In genomic region chr18:58345064-58345463, GRCh38 we compare ENCODE assay signal across 21 cellular contexts.
DNase-seq lines count a peak whose midpoint lies in the region; ATAC-seq, FAIRE-seq and TF ChIP-seq lines count a peak whose summit lies in the region.
"Had no signal": no experiment of that assay in that cellular context is flagged by ENCODE, and none has a peak within 500 bp of the region (broad histone marks: within the 10 kb centered on the region; RNA-seq: fewer than 3 reads in every experiment).

No MANE protein-coding gene starts in this region.

- H3K4me1 ChIP-seq in Panc1 (ENCODE audit: control insufficient read depth, insufficient read depth, low read length) (no peaks in the 10 kb centered on the region), iPS-18a (ENCODE audit: control insufficient read depth, low read depth, low read length) (peaks cover 57% of the 10 kb centered on the region)
- H3K4me1 ChIP-seq: esophagus squamous epithelium, sigmoid colon had no signal

- peak overlapping the region; percentile 44 for H3K9ac ChIP-seq in iPS-18a (ENCODE audit: low read length)

- POLR2A ChIA-PET in Panc1 (lab: Charles Lee) = no interaction called here

- intact Hi-C loops in Panc1 (cut with micrococcal nuclease; ENCODE audit: unreplicated experiment) (no loop called here), sciatic nerve (cut with DNase I) (no loop called here)

- in situ Hi-C loops in Panc1 (cut with HindIII; ENCODE audit: low pct_unique_long_range_greater_than_20kb, low sequenced_read_pairs) = no loop called here

- peak; percentile 67 for DNase-seq in NCI-H1092 treated with DMSO at 0.1 percent for 48 hours (lab: John Stamatoyannopoulos, UW)
- DNase-seq in Panc1 (ENCODE audit: low read depth, low spot score) = no peak
- no peak for DNase-seq in sciatic nerve (ENCODE audit: low spot score)
- DNase-seq in dermis blood vessel endothelial cell = no peak
- no peak for DNase-seq in stimulated activated CD4-positive, alpha-beta T cell treated with anti-CD3 and anti-CD28 coated beads, Interleukin-4, amount 100 ng/mL, for 1 hour
- DNase-seq in GM12892 (ENCODE audit: insufficient read length) = no peak
- DNase-seq: activated CD4-positive, CD25-positive, alpha-beta regulatory T cell; activated CD8-positive, alpha-beta memory T cell treated with anti-CD3 and anti-CD28 coated beads for 24 hours; activated naive CD8-positive, alpha-beta T cell treated with anti-CD3 and anti-CD28 coated beads for 36 hours; Caco-2; esophagus squamous epithelium; glutamatergic neuron; KBM-7; kidney; MV-4-11; sigmoid colon; stimulated activated CD4-positive, alpha-beta T cell treated with anti-CD3 and anti-CD28 coated beads, Interleukin-4, amount 100 ng/mL, for 24 hours had no signal

- H3K27me3 ChIP-seq in Panc1 (ENCODE audit: control insufficient read depth, insufficient read depth, low read length) (no peaks in the 10 kb centered on the region), iPS-18a (ENCODE audit: control insufficient read depth, insufficient read depth, low read length) (no peaks in the 10 kb centered on the region)
- H3K27me3 ChIP-seq: esophagus squamous epithelium, sigmoid colon had no signal

- H3K9me3 ChIP-seq in Panc1 (ENCODE audit: control insufficient read depth, insufficient read depth, low read depth, low read length) (no peaks in the 10 kb centered on the region), iPS-18a (ENCODE audit: control insufficient read depth, low read depth, low read length) (no peaks in the 10 kb centered on the region)
- H3K9me3 ChIP-seq: Caco-2, esophagus squamous epithelium, sigmoid colon had no signal

- H3K36me3 ChIP-seq in Panc1 (ENCODE audit: control insufficient read depth, insufficient read depth, low read length) = no peaks in the 10 kb centered on the region
- peaks cover 7% of the 10 kb centered on the region for H3K36me3 ChIP-seq in iPS-18a (ENCODE audit: control insufficient read depth, low read depth, low read length)

- TSS peak; percentile 24 for BruUV-seq in Panc1 (replicated peaks; lab: Mats Ljungman, UMichigan)

- no peak overlapping the region for H3K4me3 ChIP-seq in Panc1 (ENCODE audit: low read depth in 2 of 2, low read length in 2 of 2)
- peak overlapping the region; percentile 4 for H3K4me3 ChIP-seq in iPS-18a (ENCODE audit: low read length)
- H3K4me3 ChIP-seq: esophagus squamous epithelium, sigmoid colon had no signal

- TF ChIP-seq POLR2A in GM12892 (IDR thresholded peaks at IDR 0.05; ENCODE audit: low read depth, low read length) = no peak

- no peak for FAIRE-seq in GM12892 (lab: Jason Lieb, UNC)
- FAIRE-seq: bronchial epithelial cell, kidney had no signal

- ATAC-seq in Panc1 = no peak
- peak; percentile 82 for ATAC-seq in sciatic nerve
- ATAC-seq in HG03439 (IDR thresholded peaks at IDR 0.05; ENCODE audit: unreplicated experiment) = no peak

- H3K27ac ChIP-seq in Panc1 (ENCODE audit: low read length) (no peak overlapping the region), iPS-18a (ENCODE audit: low read length) (peak overlapping the region; percentile 56)
- H3K27ac ChIP-seq: esophagus squamous epithelium, HL-60, sigmoid colon had no signal

- CTCF ChIA-PET in Panc1 (lab: Charles Lee) = no interaction called here

- no peak for TF ChIP-seq CTCF in Panc1 (IDR thresholded peaks at IDR 0.05)
